Comparison of ENCODE assay signal across 8 cellular contexts in the genomic region with DNA sequence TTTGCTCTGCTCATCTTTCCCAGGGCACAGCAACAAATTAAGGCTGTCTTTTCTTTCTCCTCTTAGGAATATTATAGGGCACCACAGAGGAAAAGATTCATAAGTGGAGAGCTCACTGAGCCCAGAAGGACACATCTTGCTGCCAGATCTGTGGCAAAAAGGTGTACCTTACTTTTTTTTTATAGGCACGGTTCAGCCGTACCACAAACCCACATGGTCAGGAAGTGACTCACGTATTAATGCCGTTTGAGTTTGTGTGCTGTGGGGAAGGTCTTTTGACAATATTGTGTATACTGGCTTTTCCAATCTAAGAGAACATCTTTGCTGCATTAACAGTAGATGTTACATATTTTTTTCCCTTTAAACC. TPM values are rescaled to one million over a fixed set of nuclear protein-coding genes. Genes with fewer than 3 reads are reported as not detected.
A peak's percentile ranks its signal among the peaks of the same experiment; 100 is the strongest.
DNase-seq lines count a peak whose midpoint lies in the region; ATAC-seq and TF ChIP-seq lines count a peak whose summit lies in the region.

No MANE protein-coding gene starts in this region.

- no peaks in the 10 kb centered on the region for H3K79me2 ChIP-seq in SK-N-SH (ENCODE audit: insufficient read depth)

- peak overlapping the region; percentile 42; the same call in 1 of the 2 replicates for H2AFZ ChIP-seq in SK-N-SH (ENCODE audit: low read depth)

- H3K27me3 Mint-ChIP-seq in brain: no peaks in the 10 kb centered on the region
- H3K27me3 Mint-ChIP-seq in naive thymus-derived CD8-positive, alpha-beta T cell: no peaks in the 10 kb centered on the region

- no peaks in the 10 kb centered on the region for H3K36me3 ChIP-seq in SK-N-SH (replicated peaks in 1 of 2; ENCODE audit: control insufficient read depth in 1 of 2, insufficient read depth in 2 of 2, low read length in 1 of 2)

- H3K27me3 ChIP-seq in SK-N-SH (ENCODE audit: insufficient read depth): no peaks in the 10 kb centered on the region

- CTCF ChIA-PET in SK-N-SH (lab: Yijun Ruan, JAX): interaction anchor here (0.8 to 3.8 kb wide), 12 partner anchors 9 to 262 kb away, joined by 3 to 33 read pairs (median 7); partner anchors contain the start of genes MCM3 and PAQR8

- H3K36me3 Mint-ChIP-seq in brain: peaks cover 20% of the 10 kb centered on the region
- H3K36me3 Mint-ChIP-seq in naive thymus-derived CD8-positive, alpha-beta T cell: peaks cover 0 to 6% (median under 1%) of the 10 kb centered on the region in 3 donors

- peaks cover 29% of the 10 kb centered on the region for H3F3A ChIP-seq in SK-N-SH (replicated peaks; ENCODE audit: insufficient read depth)

- no peaks in the 10 kb centered on the region for H3K9me2 ChIP-seq in SK-N-SH

- ATAC-seq in GM19351 (IDR thresholded peaks at IDR 0.05; ENCODE audit: unreplicated experiment): peak; percentile 54
- ATAC-seq in HG03432 (IDR thresholded peaks at IDR 0.05; ENCODE audit: unreplicated experiment): peak; percentile 57
- peak; percentile 59 to 68 for ATAC-seq in naive thymus-derived CD8-positive, alpha-beta T cell

- H3K9me3 Mint-ChIP-seq in brain: peaks cover 0 to 9% (median 3%) of the 10 kb centered on the region in 5 experiments
- peaks cover 0 to under 1% (median 0%) of the 10 kb centered on the region in 9 donors for H3K9me3 Mint-ChIP-seq in naive thymus-derived CD8-positive, alpha-beta T cell

- H3K9me3 ChIP-seq in SK-N-SH: no peaks in the 10 kb centered on the region

- H4K20me1 ChIP-seq in SK-N-SH (ENCODE audit: insufficient read depth): no peaks in the 10 kb centered on the region

- H3K4me3 Mint-ChIP-seq in brain: peak overlapping the region in 1 of 5 experiments; percentile 2
- peak overlapping the region; percentile 71 to 93 (median 86) for H3K4me3 Mint-ChIP-seq in naive thymus-derived CD8-positive, alpha-beta T cell

- TF ChIP-seq CTCF in SK-N-SH (IDR thresholded peaks at IDR 0.05): no peak
- TF ChIP-seq CTCF in brain (conservative IDR thresholded peaks at IDR 0.05): no peak

- 1% methylated on average over 4 of the region's 4 CpGs for WGBS in SK-N-SH (ENCODE audit: low lambda C conversion rate)

- TF ChIP-seq EP300 in SK-N-SH (IDR thresholded peaks at IDR 0.05; ENCODE audit: borderline replicate concordance in 1 of 2, low read depth in 1 of 2, low read length in 1 of 2): peak in 1 of 2 experiments; percentile 50; a peak in 1 of 4 replicates

- H3K27ac Mint-ChIP-seq in brain: peak overlapping the region in 4 of 5 experiments; percentile 3 to 83 (median 38)
- peak overlapping the region; percentile 93 to 100 (median 97) for H3K27ac Mint-ChIP-seq in naive thymus-derived CD8-positive, alpha-beta T cell

- POLR2A ChIA-PET in SK-N-SH (lab: Yijun Ruan, JAX): interaction anchor here (0.6 to 1.4 kb wide), 3 partner anchors 12 to 29 kb away, joined by 3 read pairs; partner anchors contain the start of genes EFHC1 and PAQR8
- POLR2A ChIA-PET in naive thymus-derived CD8-positive, alpha-beta T cell (lab: Charles Lee): interaction anchor here (0.6 to 9.5 kb wide), 17 partner anchors 8 to 673 kb away, joined by 3 to 105 read pairs (median 5); partner anchors contain the start of genes EFHC1, MCM3 and PAQR8

- in situ Hi-C loops in Caki2 (cut with HindIII; ENCODE audit: low pct_unique_long_range_greater_than_20kb, low sequenced_read_pairs): no loop called here

- peak overlapping the region in 1 of 2 experiments; percentile 31; a peak in 2 of 4 replicates for H3K4me3 ChIP-seq in SK-N-SH (ENCODE audit: low read depth in 2 of 2, low read length in 1 of 2)

- peak overlapping the region; percentile 79 to 90 for H3K27ac ChIP-seq in SK-N-SH (ENCODE audit: low read depth in 2 of 2, low read length in 1 of 2)

- H3K4me1 Mint-ChIP-seq in brain: peaks cover 26% of the 10 kb centered on the region
- H3K4me1 Mint-ChIP-seq in naive thymus-derived CD8-positive, alpha-beta T cell: peaks cover 47 to 90% (median 88%) of the 10 kb centered on the region in 4 donors

- DNase-seq in Caki2 (ENCODE audit: low read depth) (peak; percentile 60), SK-N-SH (peak; percentile 34), D341Med (ENCODE audit: low spot score) (no peak), GF-D8 (lab: John Stamatoyannopoulos, UW) (no peak)
- peak in 9 of 10 donors; percentile 44 to 88 (median 77) for DNase-seq in naive thymus-derived CD8-positive, alpha-beta T cell

- H3K4me2 ChIP-seq in SK-N-SH: peak overlapping the region; percentile 73

- no peak for TF ChIP-seq RAD21 in SK-N-SH (IDR thresholded peaks at IDR 0.05; ENCODE audit: low read length)

- H3K9ac ChIP-seq in SK-N-SH: peak overlapping the region; percentile 21; the same call in 1 of the 2 replicates

- H3K4me1 ChIP-seq in SK-N-SH (ENCODE audit: control insufficient read depth in 1 of 2, insufficient read depth in 2 of 2, low read depth in 1 of 2, low read length in 1 of 2): peaks cover 17 to 20% of the 10 kb centered on the region in 2 experiments; a peak in 3 of 4 replicates

TF ChIP-seq in SK-N-SH, 30 proteins besides CTCF, POLR2A, EP300 and RAD21 (continues in another document):
- no peak for TF ChIP-seq GATA2 (CRISPR knock-in tag; IDR thresholded peaks at IDR 0.05)
- TF ChIP-seq, protein P1, sequence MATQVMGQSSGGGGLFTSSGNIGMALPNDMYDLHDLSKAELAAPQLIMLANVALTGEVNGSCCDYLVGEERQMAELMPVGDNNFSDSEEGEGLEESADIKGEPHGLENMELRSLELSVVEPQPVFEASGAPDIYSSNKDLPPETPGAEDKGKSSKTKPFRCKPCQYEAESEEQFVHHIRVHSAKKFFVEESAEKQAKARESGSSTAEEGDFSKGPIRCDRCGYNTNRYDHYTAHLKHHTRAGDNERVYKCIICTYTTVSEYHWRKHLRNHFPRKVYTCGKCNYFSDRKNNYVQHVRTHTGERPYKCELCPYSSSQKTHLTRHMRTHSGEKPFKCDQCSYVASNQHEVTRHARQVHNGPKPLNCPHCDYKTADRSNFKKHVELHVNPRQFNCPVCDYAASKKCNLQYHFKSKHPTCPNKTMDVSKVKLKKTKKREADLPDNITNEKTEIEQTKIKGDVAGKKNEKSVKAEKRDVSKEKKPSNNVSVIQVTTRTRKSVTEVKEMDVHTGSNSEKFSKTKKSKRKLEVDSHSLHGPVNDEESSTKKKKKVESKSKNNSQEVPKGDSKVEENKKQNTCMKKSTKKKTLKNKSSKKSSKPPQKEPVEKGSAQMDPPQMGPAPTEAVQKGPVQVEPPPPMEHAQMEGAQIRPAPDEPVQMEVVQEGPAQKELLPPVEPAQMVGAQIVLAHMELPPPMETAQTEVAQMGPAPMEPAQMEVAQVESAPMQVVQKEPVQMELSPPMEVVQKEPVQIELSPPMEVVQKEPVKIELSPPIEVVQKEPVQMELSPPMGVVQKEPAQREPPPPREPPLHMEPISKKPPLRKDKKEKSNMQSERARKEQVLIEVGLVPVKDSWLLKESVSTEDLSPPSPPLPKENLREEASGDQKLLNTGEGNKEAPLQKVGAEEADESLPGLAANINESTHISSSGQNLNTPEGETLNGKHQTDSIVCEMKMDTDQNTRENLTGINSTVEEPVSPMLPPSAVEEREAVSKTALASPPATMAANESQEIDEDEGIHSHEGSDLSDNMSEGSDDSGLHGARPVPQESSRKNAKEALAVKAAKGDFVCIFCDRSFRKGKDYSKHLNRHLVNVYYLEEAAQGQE (IDR thresholded peaks at IDR 0.05; ENCODE audit: low read depth, low read length): 0 out of 2 replicates have a peak, but pooled peaks have one; percentile 16
- peak; percentile 43; the same call in 1 of the 2 replicates for TF ChIP-seq MXI1 (IDR thresholded peaks at IDR 0.05; ENCODE audit: low read depth, low read length)
- peak; percentile 79 for TF ChIP-seq JUND (IDR thresholded peaks at IDR 0.05)
- TF ChIP-seq NFIC (IDR thresholded peaks at IDR 0.05; ENCODE audit: borderline replicate concordance): peak; percentile 43; the same call in 1 of the 2 replicates
- TF ChIP-seq, protein P2, sequence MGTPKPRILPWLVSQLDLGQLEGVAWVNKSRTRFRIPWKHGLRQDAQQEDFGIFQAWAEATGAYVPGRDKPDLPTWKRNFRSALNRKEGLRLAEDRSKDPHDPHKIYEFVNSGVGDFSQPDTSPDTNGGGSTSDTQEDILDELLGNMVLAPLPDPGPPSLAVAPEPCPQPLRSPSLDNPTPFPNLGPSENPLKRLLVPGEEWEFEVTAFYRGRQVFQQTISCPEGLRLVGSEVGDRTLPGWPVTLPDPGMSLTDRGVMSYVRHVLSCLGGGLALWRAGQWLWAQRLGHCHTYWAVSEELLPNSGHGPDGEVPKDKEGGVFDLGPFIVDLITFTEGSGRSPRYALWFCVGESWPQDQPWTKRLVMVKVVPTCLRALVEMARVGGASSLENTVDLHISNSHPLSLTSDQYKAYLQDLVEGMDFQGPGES (IDR thresholded peaks at IDR 0.05; ENCODE audit: low read depth, low read length): no peak
- peak; percentile 76; the same call in 1 of the 2 replicates for TF ChIP-seq MAX (IDR thresholded peaks at IDR 0.05; ENCODE audit: low read depth)
- TF ChIP-seq ELF1 (IDR thresholded peaks at IDR 0.05): no peak
- TF ChIP-seq FOXM1 (IDR thresholded peaks at IDR 0.05; ENCODE audit: low read depth): no peak
- TF ChIP-seq FOSL2 (IDR thresholded peaks at IDR 0.05; ENCODE audit: borderline replicate concordance, low read depth): peak; percentile 82; the same call in 1 of the 2 replicates

RNA-seq across cellular contexts. Expression of gene PAQR8, which starts 28.4 kb away (rescaled TPM):
- 3.7 and 3.9 TPM in 2 replicates for total RNA-seq in Caki2 (2014; rRNA removed; shearing (Covaris generic); ENCODE audit: low replicate concordance)
- 2.3 and 2.4 TPM in 2 replicates for polyA plus RNA-seq in SK-N-SH (2012; rRNA removed)
- polyA plus RNA-seq in SK-N-SH (2012; cell fraction: cytosol; rRNA removed): 2.2 and 3.1 TPM in 2 replicates
- polyA plus RNA-seq in SK-N-SH (2012; cell fraction: nucleus; rRNA removed): 0.55 and 0.86 TPM in 2 replicates
- 63.5 TPM for polyA plus RNA-seq in brain (ENCODE audit: insufficient read depth, low read depth, low replicate concordance)
- total RNA-seq in naive thymus-derived CD8-positive, alpha-beta T cell: 10 to 100 TPM; 28.9 to 31.7 TPM
- 10 to 100 TPM; 14.3 to 35.0 (median 30.6) TPM for polyA plus RNA-seq in naive thymus-derived CD8-positive, alpha-beta T cell

RNA-seq across cellular contexts. Expression of gene EFHC1, which starts 29.8 kb away (rescaled TPM):
- 22.5 and 30.7 TPM in 2 replicates for total RNA-seq in Caki2 (2014; rRNA removed; shearing (Covaris generic); ENCODE audit: low replicate concordance)
- polyA plus RNA-seq in SK-N-SH (2012; rRNA removed) (39.4 and 54.3 TPM in 2 replicates), brain (ENCODE audit: insufficient read depth, low read depth, low replicate concordance) (36.0 TPM)
- 20.2 and 22.6 TPM in 2 replicates for polyA plus RNA-seq in SK-N-SH (2012; cell fraction: cytosol; rRNA removed)
- polyA plus RNA-seq in SK-N-SH (2012; cell fraction: nucleus; rRNA removed): 204 and 279 TPM in 2 replicates
- 10 to 100 TPM; 13.0 to 15.5 TPM for total RNA-seq in naive thymus-derived CD8-positive, alpha-beta T cell
- polyA plus RNA-seq in naive thymus-derived CD8-positive, alpha-beta T cell: 1 to 10 TPM; 2.5 to 5.1 (median 2.9) TPM

Comparison
In these comparisons a context has a peak if more than half of its experiments do, and no peak if none do; other contexts are left out.
1. DNase-seq: peak in Caki2 (single experiment), SK-N-SH (single experiment) and naive thymus-derived CD8-positive, alpha-beta T cell (9 of 10); none in D341Med (single experiment) and GF-D8 (single experiment).
2. Peak in every context shown above with its lines, with median percentiles within 50 percentile points of each other: ATAC-seq.